ENCODE assay signal across 8 cellular contexts in genomic region chr2:148020036-148020357, GRCh38. TPM values are rescaled to one million over a fixed set of nuclear protein-coding genes. Genes with fewer than 3 reads are reported as not detected.
A peak's percentile ranks its signal among the peaks of the same experiment; 100 is the strongest.
DNase-seq lines count a peak whose midpoint lies in the region; ATAC-seq, FAIRE-seq and TF ChIP-seq lines count a peak whose summit lies in the region.

No MANE protein-coding gene starts in this region.

- intact Hi-C loops in IMR-90 (cut with micrococcal nuclease) = loop anchor here (1.0 to 5.0 kb wide), 2 partner anchors 252 to 489 kb away; no protein-coding TSS in a partner anchor
- intact Hi-C loops in K562 (cut with micrococcal nuclease) = loop anchor here (5.0 kb wide), 1 partner anchor 178 kb away; no protein-coding TSS in a partner anchor
- intact Hi-C loops in lower leg skin (cut with DNase I; ENCODE audit: low total_unique reads) = no loop called here
- intact Hi-C loops in upper lobe of right lung (cut with DNase I) = no loop called here

- peak; percentile 1 for ATAC-seq in IMR-90 (ENCODE audit: low read depth)
- no peak; the same call in 2 of the 3 replicates for ATAC-seq in K562
- peak; percentile 5 for ATAC-seq in upper lobe of right lung

- H3K79me1 ChIP-seq in IMR-90 (ENCODE audit: low read depth in 1 of 2, low read length in 2 of 2) = peaks cover 12 to 33% of the 10 kb centered on the region in 2 experiments; a peak in 3 of 4 replicates

- no peak overlapping the region for H2BK20ac ChIP-seq in IMR-90 (ENCODE audit: low read depth, low read length)

- no peak for FAIRE-seq in K562 (lab: Jason Lieb, UNC)

- H2AFZ ChIP-seq in IMR-90 (replicated peaks; ENCODE audit: low read length, poor library complexity) (peak overlapping the region; percentile 95), K562 (ENCODE audit: low read depth, low read length) (peak overlapping the region; percentile 92)

- peak overlapping the region; percentile 14; the same call in 1 of the 2 replicates for H4K5ac ChIP-seq in IMR-90 (ENCODE audit: low read depth, low read length)

- H2AK9ac ChIP-seq in IMR-90 (replicated peaks; ENCODE audit: low read depth, low read length, poor library complexity) = peak overlapping the region; percentile 80

- H3K56ac ChIP-seq in IMR-90 (ENCODE audit: extremely low read depth, insufficient read depth, low read length) = peak overlapping the region; percentile 75

- H2BK5ac ChIP-seq in IMR-90 (ENCODE audit: low read depth, low read length, poor library complexity, severe bottlenecking) = peak overlapping the region; percentile 41

- no peak for TF ChIP-seq POLR2A in IMR-90 (IDR thresholded peaks at IDR 0.05; ENCODE audit: low read depth, low read length)
- TF ChIP-seq POLR2A in K562 (conservative IDR thresholded peaks at IDR 0.05) = no peak
- no peak for TF ChIP-seq POLR2A in lower leg skin (IDR thresholded peaks at IDR 0.05)

- H4K8ac ChIP-seq in IMR-90 (ENCODE audit: low read depth in 2 of 2, low read length in 2 of 2) = peak overlapping the region; percentile 5 to 81; a peak in 2 of 4 replicates

- H3K14ac ChIP-seq in IMR-90 (replicated peaks; ENCODE audit: low read depth, low read length) = peak overlapping the region; percentile 71

- H4K20me1 ChIP-seq in IMR-90 (ENCODE audit: insufficient read depth, low read length) (peaks cover 7% of the 10 kb centered on the region; the same call in 1 of the 2 replicates), K562 (replicated peaks; ENCODE audit: control insufficient read depth, insufficient read depth, low read length) (no peaks in the 10 kb centered on the region)

- TF ChIP-seq CTCF in IMR-90 (conservative IDR thresholded peaks at IDR 0.05; ENCODE audit: low read depth, low read length) (no peak), K562 (IDR thresholded peaks at IDR 0.05 in 2 of 3, conservative IDR thresholded peaks at IDR 0.05 in 1 of 3; ENCODE audit: insufficient read depth in 2 of 3, low read depth in 1 of 3, low read length in 3 of 3) (no peak), lower leg skin (IDR thresholded peaks at IDR 0.05) (no peak), upper lobe of right lung (IDR thresholded peaks at IDR 0.05) (no peak)

- H3K79me2 ChIP-seq in K562 (ENCODE audit: control insufficient read depth, insufficient read depth, low read length) = peaks cover 95% of the 10 kb centered on the region

- WGBS in IMR-90 (ENCODE audit: extremely low coverage in 2 of 2, insufficient read length in 1 of 2), 2 experiments = 0% methylated on average over 3 of the region's 9 CpGs; no CpG with 5 or more reads in 1 of the 2 experiments
- 0% methylated on average over 9 of the region's 9 CpGs for WGBS in K562 (ENCODE audit: insufficient coverage, low coverage, missing lambda C conversion rate)
- 0 to 1% methylated on average over 9 of the region's 9 CpGs for WGBS in lower leg skin, 2 donors

- H3K27me3 ChIP-seq in IMR-90 (ENCODE audit: control insufficient read depth, insufficient read depth, low read length) (no peaks in the 10 kb centered on the region), K562 (ENCODE audit: control insufficient read depth in 2 of 2, insufficient read depth in 2 of 2, low read length in 2 of 2) (no peaks in the 10 kb centered on the region), upper lobe of right lung (no peaks in the 10 kb centered on the region)

- peak; percentile 71 for DNase-seq in DMS 273 (lab: John Stamatoyannopoulos, UW; ENCODE audit: unreplicated experiment)
- DNase-seq in DMS 273 treated with DMSO at 0.1 percent for 48 hours (lab: John Stamatoyannopoulos, UW) = no peak
- DNase-seq in IMR-90 = peak; percentile 39
- DNase-seq in K562 (ENCODE audit: extremely low read depth in 1 of 4, low spot score in 3 of 4) = peak in 1 of 4 experiments; percentile 6
- DNase-seq in lower leg skin (ENCODE audit: low spot score in 2 of 2) = no peak
- DNase-seq in upper lobe of right lung = no peak
- no peak for DNase-seq in HT-29 (ENCODE audit: low spot score)
- no peak for DNase-seq in cortex of kidney (lab: John Stamatoyannopoulos, UW)

- BruUV-seq in IMR-90 (replicated peaks; lab: Mats Ljungman, UMichigan) (no TSS peak), K562 (replicated peaks; lab: Mats Ljungman, UMichigan) (TSS peak; percentile 65)

- dilution Hi-C loops in IMR-90 (cut with HindIII; ENCODE audit: low sequenced_read_pairs, unreplicated experiment) = no loop called here

- peak overlapping the region; percentile 77 for H3K4me3 ChIP-seq in IMR-90 (ENCODE audit: insufficient read depth, low read depth, low read length)
- H3K4me3 ChIP-seq in K562 = peak overlapping the region; percentile 77
- peak overlapping the region; percentile 61 for H3K4me3 ChIP-seq in lower leg skin (ENCODE audit: low read depth, poor library complexity, severe bottlenecking)
- peak overlapping the region; percentile 83 for H3K4me3 ChIP-seq in upper lobe of right lung

- in situ Hi-C loops in IMR-90 (cut with MboI; ENCODE audit: low sequenced_read_pairs) (no loop called here), K562 (cut with MboI) (no loop called here)

- 0 out of 2 replicates have a peak, but pooled peaks cover 2% of the 10 kb centered on the region for H3K4me1 ChIP-seq in IMR-90 (ENCODE audit: control insufficient read depth, insufficient read depth, low read length)
- peaks cover 0 to 6% of the 10 kb centered on the region in 2 experiments; a peak in 2 of 5 replicates for H3K4me1 ChIP-seq in K562 (replicated peaks in 1 of 2; ENCODE audit: control insufficient read depth in 2 of 2, insufficient read depth in 2 of 2, low read length in 2 of 2)
- H3K4me1 ChIP-seq in upper lobe of right lung = peaks cover 33% of the 10 kb centered on the region

- H3K18ac ChIP-seq in IMR-90 (ENCODE audit: low read depth, low read length) = no peak overlapping the region

- peak overlapping the region; percentile 62 for H3K4ac ChIP-seq in IMR-90 (ENCODE audit: low read depth, low read length)

- TF ChIP-seq EP300 in K562 (IDR thresholded peaks at IDR 0.05; ENCODE audit: low read length) = no peak

- no peak overlapping the region for H2BK15ac ChIP-seq in IMR-90 (ENCODE audit: low read depth, low read length)

- no peaks in the 10 kb centered on the region for H3K9me1 ChIP-seq in IMR-90 (ENCODE audit: insufficient read depth, low read length)
- no peaks in the 10 kb centered on the region for H3K9me1 ChIP-seq in K562 (ENCODE audit: control insufficient read depth, insufficient read depth, low read length)

- peak overlapping the region; percentile 70 for H3K23ac ChIP-seq in IMR-90 (ENCODE audit: low read depth, low read length)

- CTCF ChIA-PET in IMR-90 (lab: Yijun Ruan, JAX) (interaction anchor here (1.4 kb wide), 2 partner anchors 9 to 29 kb away, joined by 3 to 6 read pairs; no protein-coding TSS in a partner anchor), K562 (lab: Yijun Ruan, JAX; ENCODE audit: low intra/inter-chr PET ratio) (no interaction called here)

- TF ChIP-seq RAD21 in IMR-90 (IDR thresholded peaks at IDR 0.05; ENCODE audit: low read length) = no peak
- TF ChIP-seq RAD21 in K562 (CRISPR knock-in tag; conservative IDR thresholded peaks at IDR 0.05 in 1 of 2, IDR thresholded peaks at IDR 0.05 in 1 of 2) = no peak

- H3K36me3 ChIP-seq in IMR-90 (ENCODE audit: control insufficient read depth, insufficient read depth, low read length) (no peaks in the 10 kb centered on the region), K562 (ENCODE audit: control insufficient read depth, insufficient read depth, low read length) (peaks cover 6% of the 10 kb centered on the region; the same call in 2 of the 3 replicates), upper lobe of right lung (no peaks in the 10 kb centered on the region)

- H3K27ac ChIP-seq in IMR-90 (ENCODE audit: insufficient read depth, low read length) (peak overlapping the region; percentile 45), K562 (ENCODE audit: extremely low read depth, low read depth, low read length) (peak overlapping the region; percentile 85), upper lobe of right lung (peak overlapping the region; percentile 70)

- peak overlapping the region; percentile 70 for H3K9ac ChIP-seq in IMR-90 (ENCODE audit: low read depth, low read length)
- peak overlapping the region; percentile 73 to 92 for H3K9ac ChIP-seq in K562 (ENCODE audit: insufficient read depth in 1 of 2, low read depth in 2 of 2, low read length in 2 of 2)

- H2BK120ac ChIP-seq in IMR-90 (ENCODE audit: low read depth, low read length) = no peak overlapping the region

- H3K9me3 ChIP-seq in IMR-90 (ENCODE audit: control insufficient read depth, insufficient read depth, low read length) = no peaks in the 10 kb centered on the region
- no peaks in the 10 kb centered on the region for H3K9me3 ChIP-seq in K562 (replicated peaks; ENCODE audit: control insufficient read depth, insufficient read depth, low read depth, low read length)
- H3K9me3 ChIP-seq in upper lobe of right lung = no peaks in the 10 kb centered on the region

- H2AK5ac ChIP-seq in IMR-90 (ENCODE audit: low read depth, low read length) = peak overlapping the region; percentile 77

- H4K91ac ChIP-seq in IMR-90 (ENCODE audit: insufficient read depth, low read depth, low read length) = peak overlapping the region; percentile 53

- POLR2A ChIA-PET in IMR-90 (lab: Charles Lee; ENCODE audit: unreplicated experiment) = interaction anchor here (1.4 kb wide), 1 partner anchor 9 kb away, joined by 3 read pairs; no protein-coding TSS in a partner anchor
- POLR2A ChIA-PET in K562 (lab: Yijun Ruan, JAX) = interaction anchor here (0.7 to 1.1 kb wide), 4 partner anchors 9 to 490 kb away, joined by 3 to 4 read pairs (median 4); partner anchors contain the start of gene ACVR2A

- H3K4me2 ChIP-seq in IMR-90 (ENCODE audit: low read depth, low read length) (peak overlapping the region; percentile 88), K562 (ENCODE audit: insufficient read depth, low read length) (peak overlapping the region; percentile 99)

RNA-seq across cellular contexts. Expression of gene ORC4, which starts 0.5 kb away (rescaled TPM):
- 23.5 and 63.9 TPM in 2 replicates for total RNA-seq in IMR-90 (2012; rRNA removed)
- polyA plus RNA-seq in IMR-90 (2012; rRNA removed) = 9.3 and 20.6 TPM in 2 replicates
- 9.6 TPM in 2 replicates for polyA plus RNA-seq in IMR-90 (2012; cell fraction: cytosol; rRNA removed)
- 6.6 and 28.3 TPM in 2 replicates for polyA plus RNA-seq in IMR-90 (2012; cell fraction: nucleus; rRNA removed; ENCODE audit: low replicate concordance)
- 31.8 and 105 TPM in 2 replicates for total RNA-seq in K562 (2011; cell fraction: chromatin; rRNA removed; ENCODE audit: low replicate concordance)
- 17.7 and 26.2 TPM in 2 replicates for total RNA-seq in K562 (2011; cell fraction: nucleolus; rRNA removed)
- total RNA-seq in K562 (2011; cell fraction: nucleoplasm; rRNA removed) = 42.5 and 60.5 TPM in 2 replicates
- 61.4 and 62.2 TPM in 2 replicates for total RNA-seq in K562 (2014; rRNA removed)
- 70.0 and 94.9 TPM in 2 replicates for total RNA-seq in K562 (2014; rRNA removed; fragmentation: Illumina TruSeq; extraction: Trizol)
- 49.2 and 58.6 TPM in 2 replicates for total RNA-seq in K562 (2015; rRNA removed; fragmentation: Illumina TruSeq; extraction: Trizol)
- 60.3 and 65.4 TPM in 2 replicates for total RNA-seq in K562 (2021)
- 58.4 and 86.5 TPM in 2 replicates for polyA plus RNA-seq in K562 (2011; rRNA removed)
- polyA plus RNA-seq in K562 (2011; cell fraction: cytosol; rRNA removed) = 14.9 and 49.8 TPM in 2 replicates
- 38.3 and 62.9 TPM in 2 replicates for polyA plus RNA-seq in K562 (2011; cell fraction: nucleus; rRNA removed)
- 51.3 and 54.1 TPM in 2 replicates for polyA plus RNA-seq in K562 (2012)
- polyA plus RNA-seq in K562 (2014; fragmentation: Illumina TruSeq; extraction: Trizol) = 64.1 and 100 TPM in 2 replicates
- polyA plus RNA-seq in K562 (2014; fragmentation: Nextera tagmentation; extraction: Ambion mirVana) = 10 to 100 TPM; 86.8 to 90.0 TPM
- polyA plus RNA-seq in K562 (2014; rRNA removed) = 70.5 and 86.5 TPM in 2 replicates
- polyA minus RNA-seq in K562 (2011; rRNA and poly(A)+ RNA removed) = 73.0 and 88.3 TPM in 2 replicates
- 21.6 and 26.1 TPM in 2 replicates for polyA minus RNA-seq in K562 (2011; cell fraction: cytosol; rRNA and poly(A)+ RNA removed)
- 42.7 and 84.9 TPM in 2 replicates for polyA minus RNA-seq in K562 (2011; cell fraction: nucleus; rRNA and poly(A)+ RNA removed)
- 10 to 100 TPM; 21.6 to 59.4 (median 38.8) TPM for total RNA-seq in lower leg skin
- total RNA-seq in upper lobe of right lung = 38.2 TPM
- 32.0 and 38.6 TPM in 2 replicates for total RNA-seq in HT-29 (2014; rRNA removed; shearing (Covaris generic))

RNA-seq across cellular contexts. Expression of gene MBD5, which starts 0.9 kb away (rescaled TPM):
- total RNA-seq in IMR-90 (2012; rRNA removed) (14.2 and 17.5 TPM in 2 replicates), K562 (2014; rRNA removed) (5.1 and 5.4 TPM in 2 replicates), K562 (2014; rRNA removed; fragmentation: Illumina TruSeq; extraction: Trizol) (11.1 and 13.0 TPM in 2 replicates), K562 (2015; rRNA removed; fragmentation: Illumina TruSeq; extraction: Trizol) (9.5 and 12.0 TPM in 2 replicates), K562 (2021) (9.8 and 13.9 TPM in 2 replicates), lower leg skin (10 to 100 TPM; 13.5 to 22.3 (median 17.4) TPM), upper lobe of right lung (42.1 TPM)
- polyA plus RNA-seq in IMR-90 (2012; rRNA removed) (9.8 and 10.3 TPM in 2 replicates), K562 (2011; rRNA removed) (14.5 and 24.2 TPM in 2 replicates), K562 (2014; fragmentation: Illumina TruSeq; extraction: Trizol) (9.0 and 9.1 TPM in 2 replicates), K562 (2014; fragmentation: Nextera tagmentation; extraction: Ambion mirVana) (1 to 10 TPM; 3.4 to 3.6 TPM), K562 (2014; rRNA removed) (6.2 and 6.8 TPM in 2 replicates)
- 4.1 and 4.6 TPM in 2 replicates for polyA plus RNA-seq in IMR-90 (2012; cell fraction: cytosol; rRNA removed)
- polyA plus RNA-seq in IMR-90 (2012; cell fraction: nucleus; rRNA removed; ENCODE audit: low replicate concordance) = 9.1 and 19.6 TPM in 2 replicates
- 27.5 and 81.6 TPM in 2 replicates for total RNA-seq in K562 (2011; cell fraction: chromatin; rRNA removed; ENCODE audit: low replicate concordance)
- total RNA-seq in K562 (2011; cell fraction: nucleolus; rRNA removed) = 19.5 and 21.8 TPM in 2 replicates
- total RNA-seq in K562 (2011; cell fraction: nucleoplasm; rRNA removed) = 51.9 and 119 TPM in 2 replicates
- 8.2 and 11.8 TPM in 2 replicates for polyA plus RNA-seq in K562 (2011; cell fraction: cytosol; rRNA removed)
- polyA plus RNA-seq in K562 (2011; cell fraction: nucleus; rRNA removed) = 32.2 and 33.0 TPM in 2 replicates
- polyA plus RNA-seq in K562 (2012) = 7.0 and 9.5 TPM in 2 replicates
- polyA minus RNA-seq in K562 (2011; rRNA and poly(A)+ RNA removed) = 34.7 and 48.3 TPM in 2 replicates
- 7.8 and 18.7 TPM in 2 replicates for polyA minus RNA-seq in K562 (2011; cell fraction: cytosol; rRNA and poly(A)+ RNA removed)
- 63.7 and 108 TPM in 2 replicates for polyA minus RNA-seq in K562 (2011; cell fraction: nucleus; rRNA and poly(A)+ RNA removed)
- total RNA-seq in HT-29 (2014; rRNA removed; shearing (Covaris generic)) = 9.2 and 14.1 TPM in 2 replicates

Comparison
In these comparisons a context has a peak if more than half of its experiments do, and no peak if none do; other contexts are left out.
1. DNase-seq: peak in DMS 273 (single experiment) and IMR-90 (single experiment); none in DMS 273 treated with DMSO at 0.1 percent for 48 hours (single experiment), lower leg skin (0 of 2), upper lobe of right lung (single experiment), HT-29 (single experiment) and cortex of kidney (single experiment).
2. intact Hi-C loops: an anchor here in IMR-90 (1.0 to 5.0 kb wide) and K562 (5.0 kb wide); none called in lower leg skin and upper lobe of right lung.
3. Peak in every context shown above with its lines, with median percentiles within 50 percentile points of each other: H3K27ac ChIP-seq and H3K4me3 ChIP-seq.